11 cellular contexts compared by ENCODE assay signal in the genomic region with DNA sequence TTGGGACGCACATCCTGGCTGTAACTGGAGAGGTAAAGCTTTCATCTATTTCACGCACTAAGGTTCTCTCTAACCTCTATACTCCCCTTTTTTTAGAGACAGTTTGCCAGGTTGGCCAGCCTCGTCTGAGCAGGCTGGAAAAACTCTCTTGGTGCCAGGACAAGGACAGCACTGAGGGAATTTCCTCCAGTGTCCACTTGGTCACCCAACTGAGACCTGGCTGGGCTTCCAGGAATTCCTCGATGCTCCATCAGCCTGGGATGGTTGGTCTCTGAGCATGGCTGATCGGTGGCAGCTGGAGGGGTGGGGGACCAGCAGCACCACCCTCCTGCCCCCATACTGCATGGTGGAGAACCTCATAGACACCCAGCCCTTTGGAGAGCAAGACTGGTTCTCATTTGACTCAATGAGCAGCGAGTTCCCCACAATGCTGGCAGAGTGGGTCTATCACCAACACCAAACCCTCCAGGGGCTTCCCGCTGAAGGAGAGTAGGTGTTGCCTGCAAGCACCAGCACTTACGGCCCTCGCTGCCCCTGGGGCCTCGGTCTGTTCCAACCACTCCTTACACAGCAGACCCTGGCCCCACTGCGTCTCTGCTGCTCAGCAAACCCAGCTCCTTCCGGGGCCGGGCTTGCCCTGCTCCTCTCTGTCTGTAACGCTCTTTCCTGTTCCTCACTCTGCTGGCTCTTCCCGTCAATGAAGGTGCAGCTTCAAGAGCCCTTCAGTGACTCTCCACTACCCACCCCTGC.
DNase-seq lines count a peak whose midpoint lies in the region; TF ChIP-seq lines count a peak whose summit lies in the region.
"Had no signal": no experiment of that assay in that cellular context is flagged by ENCODE, and none has a peak within 500 bp of the region (broad histone marks: within the 10 kb centered on the region; RNA-seq: fewer than 3 reads in every experiment).

No MANE protein-coding gene starts in this region.

- no peaks in the 10 kb centered on the region for H3K27me3 Mint-ChIP-seq in activated T-helper 2 cell treated with anti-CD3 and anti-CD28 coated beads, Interferon-gamma antibody, Interleukin-2, Interleukin-4, amounts not matched to agents 10 μg/mL and 5 μg/mL and 100 μg/mL, durations not matched to agents 14 hours and 24 hours and 36 hours (ENCODE audit: low read depth)

- no peak overlapping the region for H3K4me3 ChIP-seq in thyroid gland (replicated peaks in 1 of 3)
- no peak overlapping the region for H3K4me3 ChIP-seq in coronary artery
- H3K4me3 ChIP-seq: body of pancreas had no signal

- peaks cover 0 to 14% of the 10 kb centered on the region in 2 donors for H3K4me1 ChIP-seq in thyroid gland

- intact Hi-C loops in activated T-helper 2 cell treated with anti-CD3 and anti-CD28 coated beads, Interferon-gamma antibody, Interleukin-2, Interleukin-4, amounts not matched to agents 10 μg/mL and 5 μg/mL and 100 μg/mL, durations not matched to agents 14 hours and 24 hours and 36 hours (cut with micrococcal nuclease) = no loop called here
- intact Hi-C loops in thyroid gland (cut with DNase I) = loop anchor here (5.0 kb wide), 1 partner anchor 165 kb away; no protein-coding TSS in a partner anchor

- H3K27ac Mint-ChIP-seq in activated T-helper 2 cell treated with anti-CD3 and anti-CD28 coated beads, Interferon-gamma antibody, Interleukin-2, Interleukin-4, amounts not matched to agents 10 μg/mL and 5 μg/mL and 100 μg/mL, durations not matched to agents 14 hours and 24 hours and 36 hours = peak overlapping the region; percentile 66

- H3K27me3 ChIP-seq in thyroid gland = no peaks in the 10 kb centered on the region
- H3K27me3 ChIP-seq: body of pancreas had no signal

- H3K36me3 Mint-ChIP-seq in activated T-helper 2 cell treated with anti-CD3 and anti-CD28 coated beads, Interferon-gamma antibody, Interleukin-2, Interleukin-4, amounts not matched to agents 10 μg/mL and 5 μg/mL and 100 μg/mL, durations not matched to agents 14 hours and 24 hours and 36 hours (ENCODE audit: low read depth) = no peaks in the 10 kb centered on the region

- TF ChIP-seq CTCF in thyroid gland (IDR thresholded peaks at IDR 0.05) (no peak), coronary artery (IDR thresholded peaks at IDR 0.05) (no peak)

- peaks cover 16% of the 10 kb centered on the region for H3K4me1 Mint-ChIP-seq in activated T-helper 2 cell treated with anti-CD3 and anti-CD28 coated beads, Interferon-gamma antibody, Interleukin-2, Interleukin-4, amounts not matched to agents 10 μg/mL and 5 μg/mL and 100 μg/mL, durations not matched to agents 14 hours and 24 hours and 36 hours (ENCODE audit: low read depth)

- no peaks in the 10 kb centered on the region for H3K9me3 ChIP-seq in thyroid gland
- H3K9me3 ChIP-seq: body of pancreas had no signal

- no peak for TF ChIP-seq POLR2A in thyroid gland (IDR thresholded peaks at IDR 0.05)

- H3K9me3 Mint-ChIP-seq in activated T-helper 2 cell treated with anti-CD3 and anti-CD28 coated beads, Interferon-gamma antibody, Interleukin-2, Interleukin-4, amounts not matched to agents 10 μg/mL and 5 μg/mL and 100 μg/mL, durations not matched to agents 14 hours and 24 hours and 36 hours = no peaks in the 10 kb centered on the region

- H3K36me3 ChIP-seq in thyroid gland = no peaks in the 10 kb centered on the region

- H3K4me3 Mint-ChIP-seq in activated T-helper 2 cell treated with anti-CD3 and anti-CD28 coated beads, Interferon-gamma antibody, Interleukin-2, Interleukin-4, amounts not matched to agents 10 μg/mL and 5 μg/mL and 100 μg/mL, durations not matched to agents 14 hours and 24 hours and 36 hours (ENCODE audit: low read depth) = no peak overlapping the region

- H3K27ac ChIP-seq in thyroid gland (no peak overlapping the region), coronary artery (no peak overlapping the region)
- H3K27ac ChIP-seq: body of pancreas had no signal

- peak; percentile 6 for DNase-seq in stimulated activated CD4-positive, alpha-beta T cell treated with anti-CD3 and anti-CD28 coated beads, Interleukin-4, amount 100 ng/mL, for 1 hour
- DNase-seq in stimulated activated CD4-positive, alpha-beta T cell treated with anti-CD3 and anti-CD28 coated beads, Interleukin-12 subunit alpha, Interleukin-12 subunit beta, amount 100 ng/mL, for 4 hours = no peak
- peak; percentile 48 for DNase-seq in NCI-H187 treated with DMSO at 0.1 percent for 48 hours (lab: John Stamatoyannopoulos, UW)
- DNase-seq in activated T-helper 2 cell treated with anti-CD3 and anti-CD28 coated beads, Interferon-gamma antibody, Interleukin-2, Interleukin-4, amounts not matched to agents 10 μg/mL and 5 μg/mL and 100 μg/mL, durations not matched to agents 14 hours and 24 hours and 36 hours (ENCODE audit: low spot score) = no peak
- DNase-seq in thyroid gland = peak; percentile 34 to 45
- DNase-seq in NCI-H524 treated with DMSO at 0.1 percent for 48 hours (lab: John Stamatoyannopoulos, UW) = no peak
- DNase-seq in DMS 273 treated with DMSO at 0.1 percent for 48 hours (lab: John Stamatoyannopoulos, UW) = no peak
- DNase-seq in coronary artery (ENCODE audit: low spot score) = no peak
- DNase-seq: body of pancreas, NCI-H1930, RPMI8226 had no signal

- 30% methylated on average over 15 of the region's 15 CpGs for WGBS in thyroid gland, 2 donors

Comparison
In these comparisons a context has a peak if more than half of its experiments do, and no peak if none do; other contexts are left out.
1. DNase-seq: peak in stimulated activated CD4-positive, alpha-beta T cell treated with anti-CD3 and anti-CD28 coated beads, Interleukin-4, amount 100 ng/mL, for 1 hour (single experiment), NCI-H187 treated with DMSO at 0.1 percent for 48 hours (single experiment) and thyroid gland (2 of 2); none in stimulated activated CD4-positive, alpha-beta T cell treated with anti-CD3 and anti-CD28 coated beads, Interleukin-12 subunit alpha, Interleukin-12 subunit beta, amount 100 ng/mL, for 4 hours (single experiment), activated T-helper 2 cell treated with anti-CD3 and anti-CD28 coated beads, Interferon-gamma antibody, Interleukin-2, Interleukin-4, amounts not matched to agents 10 μg/mL and 5 μg/mL and 100 μg/mL, durations not matched to agents 14 hours and 24 hours and 36 hours (single experiment), NCI-H524 treated with DMSO at 0.1 percent for 48 hours (single experiment), DMS 273 treated with DMSO at 0.1 percent for 48 hours (single experiment) and coronary artery (single experiment).